In the genomic region with DNA sequence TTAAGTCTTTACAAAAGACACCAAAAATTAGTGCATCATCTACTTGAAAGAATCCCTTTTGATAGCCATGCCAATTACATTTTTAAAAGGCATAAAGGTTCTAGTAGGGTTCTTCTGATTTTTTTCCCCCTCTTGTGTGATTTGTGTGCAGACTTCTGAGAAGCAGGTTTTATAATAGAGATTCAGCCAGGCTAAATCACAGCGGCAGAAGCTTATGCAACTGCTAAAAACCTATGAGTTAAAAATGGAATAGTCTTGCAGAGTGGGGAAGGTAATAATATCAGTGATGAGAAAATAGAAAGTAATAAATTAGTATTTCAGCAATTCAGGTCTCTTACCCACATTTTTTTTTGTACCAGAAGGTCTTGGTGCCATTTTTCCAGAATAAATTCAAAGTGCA, we compare ENCODE assay signal across 20 cellular contexts. TPM values are rescaled to one million over a fixed set of nuclear protein-coding genes. Genes with fewer than 3 reads are reported as not detected.
DNase-seq lines count a peak whose midpoint lies in the region; ATAC-seq and TF ChIP-seq lines count a peak whose summit lies in the region.
"Had no signal": no experiment of that assay in that cellular context is flagged by ENCODE, and none has a peak within 500 bp of the region (broad histone marks: within the 10 kb centered on the region; RNA-seq: fewer than 3 reads in every experiment).

No MANE protein-coding gene starts in this region.

- ATAC-seq in GM21786 (IDR thresholded peaks at IDR 0.05; ENCODE audit: unreplicated experiment) (no peak), HG03342 (IDR thresholded peaks at IDR 0.05; ENCODE audit: unreplicated experiment) (no peak)
- ATAC-seq: HCT116, HepG2 had no signal

- H3K27ac ChIP-seq in dorsolateral prefrontal cortex (peak overlapping the region in 42 of 59 donors; percentile 7 to 77 (median 39)), rectal smooth muscle tissue (ENCODE audit: low read depth, low read length) (peak overlapping the region; percentile 81)

- peaks cover 22% of the 10 kb centered on the region for H3K27me3 Mint-ChIP-seq in type B pancreatic cell

- H3K27me3 ChIP-seq in dorsolateral prefrontal cortex: no peaks in the 10 kb centered on the region
- no peaks in the 10 kb centered on the region for H3K27me3 ChIP-seq in rectal smooth muscle tissue (ENCODE audit: control insufficient read depth, insufficient read depth, low read length)

- DNase-seq in dorsolateral prefrontal cortex (no peak), inferior parietal cortex (ENCODE audit: extremely low spot score) (peak; percentile 55), type B pancreatic cell (ENCODE audit: extremely low spot score, unreplicated experiment) (no peak), DMS53 treated with DMSO at 0.1 percent for 48 hours (lab: John Stamatoyannopoulos, UW; ENCODE audit: unreplicated experiment) (no peak)
- DNase-seq: ACHN; BE2C; CD4-positive, CD25-positive, alpha-beta regulatory T cell; CD8-positive, alpha-beta memory T cell; COR-L47; DMS 273 treated with DMSO at 0.1 percent for 48 hours; DMS53; GOT3; H7; HFFc6 had no signal

- H3K4me1 ChIP-seq in rectal smooth muscle tissue (ENCODE audit: control insufficient read depth, insufficient read depth, low read length): peaks cover 51% of the 10 kb centered on the region
- H3K4me1 ChIP-seq: BE2C had no signal

- intact Hi-C loops in dorsolateral prefrontal cortex (cut with DNase I): no loop called here

- no peaks in the 10 kb centered on the region for H3K36me3 ChIP-seq in rectal smooth muscle tissue (ENCODE audit: control insufficient read depth, insufficient read depth, low read length)
- H3K36me3 ChIP-seq: BE2C had no signal

- H3K4me3 ChIP-seq in dorsolateral prefrontal cortex (peak overlapping the region in 1 of 59 donors; percentile 3), rectal smooth muscle tissue (ENCODE audit: low read length) (no peak overlapping the region)

- no peak overlapping the region for H3K4me3 Mint-ChIP-seq in type B pancreatic cell
- H3K4me3 Mint-ChIP-seq: CD4-positive, CD25-positive, alpha-beta regulatory T cell; CD8-positive, alpha-beta memory T cell; HFFc6; IgD-negative memory B cell had no signal

- H3K4me1 Mint-ChIP-seq in type B pancreatic cell (ENCODE audit: unreplicated experiment): no peaks in the 10 kb centered on the region
- H3K4me1 Mint-ChIP-seq: CD4-positive, CD25-positive, alpha-beta regulatory T cell; CD8-positive, alpha-beta memory T cell had no signal

- no peak overlapping the region for H3K9ac ChIP-seq in rectal smooth muscle tissue (ENCODE audit: low read length)

- no peak overlapping the region for H3K27ac Mint-ChIP-seq in type B pancreatic cell
- H3K27ac Mint-ChIP-seq: CD4-positive, CD25-positive, alpha-beta regulatory T cell; CD8-positive, alpha-beta memory T cell; HFFc6 had no signal

- TF ChIP-seq CTCF in dorsolateral prefrontal cortex (IDR thresholded peaks at IDR 0.05 in 54 of 56, conservative IDR thresholded peaks at IDR 0.05 in 2 of 56; ENCODE audit: low read depth in 1 of 56, partially characterized antibody in 56 of 56): no peak
- no peak for TF ChIP-seq CTCF in type B pancreatic cell (conservative IDR thresholded peaks at IDR 0.05)

- H3K9me3 Mint-ChIP-seq in type B pancreatic cell: no peaks in the 10 kb centered on the region
- H3K9me3 Mint-ChIP-seq: CD4-positive, CD25-positive, alpha-beta regulatory T cell; CD8-positive, alpha-beta memory T cell; HFFc6; IgD-negative memory B cell had no signal

- H3K36me3 Mint-ChIP-seq in type B pancreatic cell: no peaks in the 10 kb centered on the region
- H3K36me3 Mint-ChIP-seq: CD4-positive, CD25-positive, alpha-beta regulatory T cell; CD8-positive, alpha-beta memory T cell had no signal

RNA-seq across cellular contexts. Expression of a gene that starts 17.7 kb away (rescaled TPM):
- total RNA-seq in dorsolateral prefrontal cortex: 10 to 100 TPM; 10.6 to 64.7 (median 29.9) TPM
- 2.2 and 2.8 TPM in 2 replicates for total RNA-seq in type B pancreatic cell (ENCODE audit: low replicate concordance)
- total RNA-seq: CD4-positive, CD25-positive, alpha-beta regulatory T cell; CD8-positive, alpha-beta memory T cell; HepG2; HFFc6 had no signal
